In the genomic region with DNA sequence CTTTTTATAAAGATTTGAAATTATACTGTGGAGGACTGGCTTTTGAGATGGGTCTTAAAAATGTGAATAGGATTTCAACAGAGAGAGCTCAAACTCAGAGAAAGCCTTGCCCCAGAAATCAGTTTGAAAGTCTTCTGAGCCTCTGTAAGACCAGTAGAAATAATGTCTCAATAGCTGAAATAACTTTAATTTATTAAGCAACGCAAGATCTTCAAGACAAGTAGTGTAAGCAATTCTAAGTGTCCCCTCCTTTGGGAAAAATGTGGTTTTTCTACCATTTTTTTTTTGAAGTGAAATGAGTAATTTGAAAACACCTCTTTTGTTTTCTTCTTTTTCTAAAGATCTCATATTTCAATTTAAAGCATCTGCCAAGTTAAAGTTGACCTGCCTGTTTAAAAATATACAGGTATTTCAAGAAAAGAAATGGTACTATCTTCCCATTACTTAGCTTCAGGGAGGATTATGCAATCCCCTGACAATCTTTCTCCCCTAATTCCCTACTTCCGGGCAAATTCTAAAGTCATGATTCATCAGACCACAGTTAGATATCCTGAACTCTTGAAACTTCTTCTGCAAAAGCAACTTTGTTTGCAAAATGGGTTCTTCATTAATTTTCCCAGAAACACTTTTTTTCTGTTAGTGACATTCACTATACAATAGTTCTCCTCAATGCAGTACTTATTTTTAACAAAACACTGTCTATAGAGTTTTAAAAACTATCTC, we compare ENCODE assay signal across 9 cellular contexts. TPM values are rescaled to one million over a fixed set of nuclear protein-coding genes. Genes with fewer than 3 reads are reported as not detected.
DNase-seq lines count a peak whose midpoint lies in the region; ATAC-seq and TF ChIP-seq lines count a peak whose summit lies in the region.
"Had no signal": no experiment of that assay in that cellular context is flagged by ENCODE, and none has a peak within 500 bp of the region (broad histone marks: within the 10 kb centered on the region; RNA-seq: fewer than 3 reads in every experiment).

No MANE protein-coding gene starts in this region.

- DNase-seq in HT-29 (ENCODE audit: low spot score) (peak; percentile 74), NCI-H82 (lab: John Stamatoyannopoulos, UW) (no peak)
- DNase-seq in stimulated activated naive CD8-positive, alpha-beta T cell treated with anti-CD3 and anti-CD28 coated beads, Interleukin-15, amount 100 ng/mL, for 72 hours, result no peak
- no peak for DNase-seq in activated CD4-positive, alpha-beta T cell treated with anti-CD3 and anti-CD28 coated beads, Interleukin-2, amount 50 U/mL, for 1 hour
- DNase-seq: T-helper 2 cell had no signal

- peaks cover 55% of the 10 kb centered on the region for H3K4me1 Mint-ChIP-seq in stimulated activated naive CD8-positive, alpha-beta T cell treated with anti-CD3 and anti-CD28 coated beads, Interleukin-15, amount 100 ng/mL, for 72 hours

- H3K27me3 Mint-ChIP-seq in stimulated activated naive CD8-positive, alpha-beta T cell treated with anti-CD3 and anti-CD28 coated beads, Interleukin-15, amount 100 ng/mL, for 72 hours, result no peaks in the 10 kb centered on the region

- 30 to 31% methylated on average over 2 of the region's 2 CpGs for WGBS in gastroesophageal sphincter (ENCODE audit: low coverage in 1 of 2), 2 donors

- peaks cover 4 to 7% of the 10 kb centered on the region in 2 donors for H3K9me3 Mint-ChIP-seq in stimulated activated naive CD8-positive, alpha-beta T cell treated with anti-CD3 and anti-CD28 coated beads, Interleukin-15, amount 100 ng/mL, for 72 hours

- TF ChIP-seq EP300 in gastroesophageal sphincter (IDR thresholded peaks at IDR 0.05), result no peak

- H3K4me3 Mint-ChIP-seq in stimulated activated naive CD8-positive, alpha-beta T cell treated with anti-CD3 and anti-CD28 coated beads, Interleukin-15, amount 100 ng/mL, for 72 hours, result peak overlapping the region; percentile 60 to 64

- H3K9me3 ChIP-seq in gastroesophageal sphincter, result no peaks in the 10 kb centered on the region

- H3K27me3 ChIP-seq in gastroesophageal sphincter, result no peaks in the 10 kb centered on the region

- no peak for TF ChIP-seq POLR2A in gastroesophageal sphincter (IDR thresholded peaks at IDR 0.05)

- no peaks in the 10 kb centered on the region for H3K36me3 ChIP-seq in gastroesophageal sphincter

- H3K27ac Mint-ChIP-seq in stimulated activated naive CD8-positive, alpha-beta T cell treated with anti-CD3 and anti-CD28 coated beads, Interleukin-15, amount 100 ng/mL, for 72 hours, result peak overlapping the region; percentile 76 to 88

- ATAC-seq in SK-N-SH treated with all-trans-retinoic acid at 6 μM for 48 hours (peak; percentile 87), gastroesophageal sphincter (peak; percentile 80), GM21423 (IDR thresholded peaks at IDR 0.05; ENCODE audit: unreplicated experiment) (no peak), HG02970 (IDR thresholded peaks at IDR 0.05; ENCODE audit: low FRiP score, unreplicated experiment) (no peak)
- ATAC-seq in stimulated activated naive CD8-positive, alpha-beta T cell treated with anti-CD3 and anti-CD28 coated beads, Interleukin-15, amount 100 ng/mL, for 72 hours, result no peak

- H3K4me1 ChIP-seq in gastroesophageal sphincter, result peaks cover 3 to 30% (median 6%) of the 10 kb centered on the region in 3 donors

- no peak for TF ChIP-seq CTCF in gastroesophageal sphincter (IDR thresholded peaks at IDR 0.05)

- no peak overlapping the region for H3K4me3 ChIP-seq in gastroesophageal sphincter

- peak overlapping the region in 3 of 4 donors; percentile 14 to 32 (median 23) for H3K27ac ChIP-seq in gastroesophageal sphincter

TF ChIP-seq in SK-N-SH treated with all-trans-retinoic acid at 6 μM for 48 hours, 23 proteins besides CTCF, POLR2A, EP300 and RAD21:
- no peak for TF ChIP-seq ZC3H10 (CRISPR knock-in tag; IDR thresholded peaks at IDR 0.05)
- TF ChIP-seq TSHZ2 (CRISPR knock-in tag; IDR thresholded peaks at IDR 0.05), result no peak
- TF ChIP-seq BACH2 (CRISPR knock-in tag; IDR thresholded peaks at IDR 0.05; ENCODE audit: borderline replicate concordance), result no peak
- TF ChIP-seq ISL1 (CRISPR knock-in tag; IDR thresholded peaks at IDR 0.05), result no peak
- TF ChIP-seq ESRRG (CRISPR knock-in tag; IDR thresholded peaks at IDR 0.05), result no peak
- TF ChIP-seq TOX (CRISPR knock-in tag; IDR thresholded peaks at IDR 0.05; ENCODE audit: borderline replicate concordance), result no peak; the same call in 1 of the 2 replicates
- TF ChIP-seq TCF4 (CRISPR knock-in tag; IDR thresholded peaks at IDR 0.05; ENCODE audit: borderline replicate concordance), result no peak
- no peak for TF ChIP-seq POU6F1 (CRISPR knock-in tag; IDR thresholded peaks at IDR 0.05; ENCODE audit: borderline replicate concordance, low read depth)
- TF ChIP-seq GLIS3 (CRISPR knock-in tag; IDR thresholded peaks at IDR 0.05), result no peak
- TF ChIP-seq PPARA (CRISPR knock-in tag; IDR thresholded peaks at IDR 0.05; ENCODE audit: borderline replicate concordance), result no peak
- no peak for TF ChIP-seq ZFP30 (CRISPR knock-in tag; IDR thresholded peaks at IDR 0.05)
- TF ChIP-seq RARB (CRISPR knock-in tag; IDR thresholded peaks at IDR 0.05), result no peak
- TF ChIP-seq CSRNP3 (CRISPR knock-in tag; IDR thresholded peaks at IDR 0.05), result no peak
- no peak for TF ChIP-seq ZNF8 (CRISPR knock-in tag; IDR thresholded peaks at IDR 0.05)
- TF ChIP-seq ARNTL (CRISPR knock-in tag; IDR thresholded peaks at IDR 0.05; ENCODE audit: borderline replicate concordance, low read depth), result no peak
- TF ChIP-seq OSR1 (CRISPR knock-in tag; IDR thresholded peaks at IDR 0.05), result no peak

RNA-seq across cellular contexts. Expression of gene ANXA1, which starts 7.9 kb away (rescaled TPM):
- total RNA-seq in HT-29 (2014; rRNA removed; shearing (Covaris generic)), result 171 and 192 TPM in 2 replicates
- 100 to 1,000 TPM; 228 to 763 (median 356) TPM for total RNA-seq in gastroesophageal sphincter

Comparison
In these comparisons a context has a peak if more than half of its experiments do, and no peak if none do; other contexts are left out.
1. ATAC-seq: peak in SK-N-SH treated with all-trans-retinoic acid at 6 μM for 48 hours (single experiment) and gastroesophageal sphincter (single experiment); none in stimulated activated naive CD8-positive, alpha-beta T cell treated with anti-CD3 and anti-CD28 coated beads, Interleukin-15, amount 100 ng/mL, for 72 hours (single experiment), GM21423 (single experiment) and HG02970 (single experiment).